ENCODE assay signal across 26 cellular contexts in the genomic region with DNA sequence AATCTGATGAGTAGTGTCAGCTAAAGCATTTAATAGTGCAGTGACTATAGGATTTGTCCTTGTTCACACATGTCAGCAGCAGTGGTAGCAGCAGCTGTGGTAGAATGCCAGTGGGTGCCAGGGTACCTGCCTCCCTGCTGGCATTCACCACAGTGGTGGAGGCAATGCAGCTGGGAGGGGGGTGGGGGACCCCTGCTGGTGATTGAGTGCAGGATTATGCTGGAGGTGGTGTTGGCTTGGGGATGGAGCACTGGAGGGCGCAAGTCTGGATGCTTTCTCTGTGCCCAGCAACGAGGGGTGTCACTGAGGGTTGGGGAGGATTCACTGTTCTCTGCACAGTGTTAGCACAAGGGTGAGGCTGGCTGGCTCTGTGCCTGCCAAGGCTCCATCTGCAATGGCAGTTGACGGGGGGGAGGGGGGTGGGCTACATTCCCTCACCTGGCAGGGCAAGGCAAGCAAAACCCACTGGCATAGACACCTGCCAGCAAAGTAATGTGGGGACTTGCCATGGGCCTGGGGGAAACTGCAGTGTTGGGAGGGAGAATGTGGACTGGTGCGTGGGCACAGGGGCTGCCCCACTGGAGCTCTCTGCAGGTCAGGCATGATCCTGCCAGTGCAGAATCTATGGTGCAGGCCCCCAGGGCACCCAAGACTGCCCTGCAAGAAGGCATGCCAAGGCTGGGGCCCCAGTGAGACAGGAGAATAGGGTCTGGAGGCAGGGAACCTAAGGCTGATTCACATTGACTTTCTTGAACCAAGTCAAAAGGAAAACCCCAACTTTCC.
A peak's percentile ranks its signal among the peaks of the same experiment; 100 is the strongest.
DNase-seq lines count a peak whose midpoint lies in the region; ATAC-seq and TF ChIP-seq lines count a peak whose summit lies in the region.
"Had no signal": no experiment of that assay in that cellular context is flagged by ENCODE, and none has a peak within 500 bp of the region (broad histone marks: within the 10 kb centered on the region; RNA-seq: fewer than 3 reads in every experiment).

No MANE protein-coding gene starts in this region.

- no peak overlapping the region for H3K9ac ChIP-seq in parathyroid adenoma

- POLR2A ChIA-PET in WTC11 (lab: Charles Lee), result no interaction called here

- H3K79me2 ChIP-seq in parathyroid adenoma, result no peaks in the 10 kb centered on the region

- ATAC-seq in WTC11 (peak; percentile 34; the same call in 1 of the 2 replicates), T-helper 17 cell (no peak), GM21515 (IDR thresholded peaks at IDR 0.05; ENCODE audit: unreplicated experiment) (no peak)
- ATAC-seq: heart left ventricle had no signal

- H3K4me3 ChIP-seq in Jurkat, Clone E6-1 (ENCODE audit: low read length), result no peak overlapping the region
- no peak overlapping the region for H3K4me3 ChIP-seq in parathyroid adenoma (ENCODE audit: low read depth, low read length)
- H3K4me3 ChIP-seq: heart left ventricle, right atrium auricular region, SK-N-MC, transverse colon had no signal

- H3K4me2 ChIP-seq in parathyroid adenoma (ENCODE audit: low read length), result no peak overlapping the region

- H2AFZ ChIP-seq in parathyroid adenoma, result no peak overlapping the region

- H3K9me3 Mint-ChIP-seq in WTC11, result peaks cover 5% of the 10 kb centered on the region
- H3K9me3 Mint-ChIP-seq in nephron progenitor cell, result peaks cover 41% of the 10 kb centered on the region
- H3K9me3 Mint-ChIP-seq: activated CD4-positive, alpha-beta memory T cell treated with anti-CD3 and anti-CD28 coated beads, Interleukin-2, amount 10 ng/mL, durations not matched to agents 7 days and 5 days; activated T-cell treated with anti-CD3 and anti-CD28 coated beads, Interleukin-2, amount 50 U/mL, for 24 hours; T-helper 2 cell treated with Interferon-gamma antibody and Interleukin-4, amounts not matched to agents 5 μg/mL and 100 μg/mL, for 36 hours had no signal

- DNase-seq in Jurkat, Clone E6-1 (ENCODE audit: low read depth, low spot score), result peak; percentile 19
- DNase-seq in WTC11 (ENCODE audit: low spot score), result no peak
- no peak for DNase-seq in nephron progenitor cell
- DNase-seq in T-helper 17 cell, result no peak
- DNase-seq in activated T-cell treated with anti-CD3 and anti-CD28 coated beads, Interleukin-2, amount 50 U/mL, for 1 hour, result no peak
- DNase-seq: activated CD4-positive, alpha-beta memory T cell treated with anti-CD3 and anti-CD28 coated beads, Interleukin-2, amount 10 ng/mL, durations not matched to agents 7 days and 5 days; activated naive CD4-positive, alpha-beta T cell; activated T-cell treated with anti-CD3 and anti-CD28 coated beads, Interleukin-2, amount 50 U/mL, for 24 hours; amniotic stem cell; CD4-positive, alpha-beta memory T cell; DMS53; GF-D8; heart left ventricle; mesendoderm; NCI-H1092; NCI-H2107; NK-92 treated with Interleukin-12 subunit alpha and Interleukin-12 subunit beta, amount 100 ng/mL, for 24 hours; stimulated activated CD4-positive, alpha-beta T cell treated with anti-CD3 and anti-CD28 coated beads, Interleukin-12 subunit alpha, Interleukin-12 subunit beta, amount 100 ng/mL, for 4 hours; stimulated activated CD4-positive, alpha-beta T cell treated with anti-CD3 and anti-CD28 coated beads, Interleukin-4, amount 100 ng/mL, for 4 hours; transverse colon had no signal

- no peaks in the 10 kb centered on the region for H3K36me3 ChIP-seq in parathyroid adenoma (ENCODE audit: control insufficient read depth, insufficient read depth, low read length)
- H3K36me3 ChIP-seq: heart left ventricle, right atrium auricular region, transverse colon had no signal

- H3K36me3 Mint-ChIP-seq in WTC11 (no peaks in the 10 kb centered on the region), nephron progenitor cell (ENCODE audit: low read depth) (peaks cover 10% of the 10 kb centered on the region), T-helper 17 cell (ENCODE audit: low read depth) (peaks cover 8% of the 10 kb centered on the region)
- H3K36me3 Mint-ChIP-seq: CD4-positive, alpha-beta memory T cell had no signal

- H3K27me3 Mint-ChIP-seq in WTC11 (ENCODE audit: low read depth) (peaks cover 76% of the 10 kb centered on the region), nephron progenitor cell (ENCODE audit: low read depth, poor library complexity) (peaks cover 12% of the 10 kb centered on the region), T-helper 17 cell (peaks cover 58% of the 10 kb centered on the region)

- H3K4me3 Mint-ChIP-seq in WTC11 (no peak overlapping the region), nephron progenitor cell (no peak overlapping the region), T-helper 17 cell (no peak overlapping the region)
- H3K4me3 Mint-ChIP-seq: activated CD4-positive, alpha-beta memory T cell treated with anti-CD3 and anti-CD28 coated beads, Interleukin-2, amount 10 ng/mL, durations not matched to agents 7 days and 5 days; activated T-cell treated with anti-CD3 and anti-CD28 coated beads, Interleukin-2, amount 50 U/mL, for 24 hours; CD4-positive, alpha-beta memory T cell; T-helper 2 cell treated with Interferon-gamma antibody and Interleukin-4, amounts not matched to agents 5 μg/mL and 100 μg/mL, for 36 hours had no signal

- H3K27ac Mint-ChIP-seq in WTC11, result no peak overlapping the region
- H3K27ac Mint-ChIP-seq in nephron progenitor cell, result no peak overlapping the region
- no peak overlapping the region for H3K27ac Mint-ChIP-seq in T-helper 17 cell
- H3K27ac Mint-ChIP-seq: activated CD4-positive, alpha-beta memory T cell treated with anti-CD3 and anti-CD28 coated beads, Interleukin-2, amount 10 ng/mL, durations not matched to agents 7 days and 5 days; activated T-cell treated with anti-CD3 and anti-CD28 coated beads, Interleukin-2, amount 50 U/mL, for 24 hours; T-helper 2 cell treated with Interferon-gamma antibody and Interleukin-4, amounts not matched to agents 5 μg/mL and 100 μg/mL, for 36 hours had no signal

- TF ChIP-seq CTCF in GM12872 (IDR thresholded peaks at IDR 0.05; ENCODE audit: insufficient read depth, low read depth, low read length), result peak; percentile 32; the same call in 2 of the 3 replicates
- TF ChIP-seq CTCF in WTC11 (IDR thresholded peaks at IDR 0.05), result no peak
- TF ChIP-seq CTCF in parathyroid adenoma (IDR thresholded peaks at IDR 0.05), result peak; percentile 7
- no peak for TF ChIP-seq CTCF in nephron progenitor cell (IDR thresholded peaks at IDR 0.05)

- H3K9me3 ChIP-seq in parathyroid adenoma (ENCODE audit: control insufficient read depth, low read length) (no peaks in the 10 kb centered on the region), T-helper 17 cell (ENCODE audit: control insufficient read depth, low read length, poor library complexity, severe bottlenecking) (no peaks in the 10 kb centered on the region)
- H3K9me3 ChIP-seq: heart left ventricle, right atrium auricular region, transverse colon had no signal

- H3K27me3 ChIP-seq in parathyroid adenoma (ENCODE audit: control insufficient read depth, insufficient read depth, low read length), result no peaks in the 10 kb centered on the region
- H3K27me3 ChIP-seq: heart left ventricle, right atrium auricular region, transverse colon had no signal

- H3K4me1 Mint-ChIP-seq in WTC11 (peaks cover 26% of the 10 kb centered on the region), nephron progenitor cell (peaks cover 25% of the 10 kb centered on the region), T-helper 17 cell (no peaks in the 10 kb centered on the region)
- H3K4me1 Mint-ChIP-seq: activated CD4-positive, alpha-beta memory T cell treated with anti-CD3 and anti-CD28 coated beads, Interleukin-2, amount 10 ng/mL, durations not matched to agents 7 days and 5 days; CD4-positive, alpha-beta memory T cell had no signal

- no peaks in the 10 kb centered on the region for H3K4me1 ChIP-seq in parathyroid adenoma
- H3K4me1 ChIP-seq: heart left ventricle, right atrium auricular region had no signal

- H3K27ac ChIP-seq in parathyroid adenoma, result no peak overlapping the region
- H3K27ac ChIP-seq: heart left ventricle, right atrium auricular region, SK-N-MC, transverse colon had no signal

- CTCF ChIA-PET in WTC11 (lab: Charles Lee), result interaction anchor here (0.6 to 2.1 kb wide), 3 partner anchors 53 to 921 kb away, joined by 5 to 7 read pairs (median 6); no protein-coding TSS in a partner anchor

TF ChIP-seq in WTC11, 78 proteins besides CTCF, POLR2A, EP300 and RAD21:
- TF ChIP-seq AR (CRISPR knock-in tag; IDR thresholded peaks at IDR 0.05) (no peak), ZNF423 (CRISPR knock-in tag; IDR thresholded peaks at IDR 0.05) (0 out of 2 replicates have a peak, but pooled peaks have one; percentile 8)

Comparison
In these comparisons a context has a peak if more than half of its experiments do, and no peak if none do; other contexts are left out.
1. CTCF ChIP-seq: peak in GM12872 (single experiment) and parathyroid adenoma (single experiment); none in WTC11 (single experiment) and nephron progenitor cell (single experiment).